In the genomic region with DNA sequence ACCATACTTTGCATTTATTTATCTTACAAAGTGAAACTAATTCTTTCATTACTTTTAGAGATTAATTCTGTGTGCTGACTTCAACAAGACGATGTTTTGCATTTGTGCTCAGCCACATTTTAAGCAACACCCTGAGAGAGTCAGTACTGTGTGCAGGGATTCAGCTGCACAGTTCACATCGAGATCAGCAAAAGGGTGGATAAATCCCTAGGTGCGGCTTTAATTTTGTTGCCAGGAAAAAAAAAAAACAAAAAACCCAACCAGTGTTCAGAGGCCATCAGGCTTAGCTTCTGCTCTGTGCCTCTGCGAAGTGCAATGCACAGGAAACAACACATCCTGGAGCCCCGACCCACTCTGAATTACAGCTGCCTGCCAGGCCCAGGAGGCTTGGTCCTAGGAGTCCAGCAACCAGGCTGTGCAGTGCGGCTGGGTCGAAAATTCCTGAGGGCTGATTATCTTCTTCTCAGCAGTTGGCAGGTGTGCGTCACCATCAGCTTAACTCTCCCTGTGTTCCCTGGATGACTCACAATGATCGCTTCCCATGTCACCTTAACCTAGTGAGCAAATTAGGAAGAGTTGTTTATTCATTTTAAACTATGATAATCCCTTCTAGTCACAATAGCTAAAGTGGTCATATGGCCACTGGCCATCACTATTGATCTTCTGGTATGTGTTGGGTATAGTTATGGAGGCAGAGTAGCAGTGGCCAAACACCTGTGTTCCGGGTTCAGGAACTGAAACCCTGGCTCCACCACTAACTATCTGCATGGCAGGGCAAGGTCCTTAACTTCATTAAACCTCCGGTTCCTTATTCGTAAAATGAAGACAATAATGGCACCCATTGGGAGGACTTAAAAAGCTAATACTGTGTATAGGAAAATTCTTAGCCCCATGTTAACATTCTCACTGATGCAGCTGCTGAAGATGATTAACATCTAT, we compare ENCODE assay signal across 12 cellular contexts. TPM values are rescaled to one million over a fixed set of nuclear protein-coding genes. Genes with fewer than 3 reads are reported as not detected.
DNase-seq lines count a peak whose midpoint lies in the region; ATAC-seq and TF ChIP-seq lines count a peak whose summit lies in the region.
"Had no signal": no experiment of that assay in that cellular context is flagged by ENCODE, and none has a peak within 500 bp of the region (broad histone marks: within the 10 kb centered on the region; RNA-seq: fewer than 3 reads in every experiment).

No MANE protein-coding gene starts in this region.

- POLR2A ChIA-PET in MCF 10A (lab: Yijun Ruan, JAX) = interaction anchor here (0.7 to 1.9 kb wide), 8 partner anchors 10 to 135 kb away, joined by 3 to 11 read pairs (median 4); a partner anchor contains a TSS

- H3K27ac ChIP-seq in breast epithelium = no peak overlapping the region

- H3K27me3 Mint-ChIP-seq in MCF 10A (ENCODE audit: insufficient read depth, unreplicated experiment) = no peaks in the 10 kb centered on the region

- peak overlapping the region; percentile 11 for H3K27ac Mint-ChIP-seq in MCF 10A (ENCODE audit: low read depth, unreplicated experiment)
- H3K27ac Mint-ChIP-seq: activated T-cell treated with anti-CD3 and anti-CD28 coated beads, Interleukin-2, amount 50 U/mL, for 24 hours had no signal

- BruUV-seq in MCF 10A (replicated peaks; lab: Mats Ljungman, UMichigan) = no TSS peak

- no peaks in the 10 kb centered on the region for H3K9me3 Mint-ChIP-seq in MCF 10A (ENCODE audit: unreplicated experiment)

- intact Hi-C loops in MCF 10A (cut with micrococcal nuclease) = no loop called here
- intact Hi-C loops in breast epithelium (cut with DNase I; ENCODE audit: low total_unique reads) = no loop called here

- CTCF ChIA-PET in MCF 10A (lab: Yijun Ruan, JAX) = interaction anchor here (0.6 to 4.0 kb wide), 11 partner anchors 9 to 367 kb away, joined by 3 to 28 read pairs (median 4); no protein-coding TSS in a partner anchor

- H3K36me3 Mint-ChIP-seq in MCF 10A (ENCODE audit: insufficient read depth, unreplicated experiment) = no peaks in the 10 kb centered on the region

- H3K4me3 Mint-ChIP-seq in MCF 10A (ENCODE audit: unreplicated experiment) = peak overlapping the region; percentile 24
- H3K4me3 Mint-ChIP-seq: activated T-cell treated with anti-CD3 and anti-CD28 coated beads, Interleukin-2, amount 50 U/mL, for 24 hours had no signal

- TF ChIP-seq CTCF in MCF 10A (IDR thresholded peaks at IDR 0.05; ENCODE audit: unreplicated experiment) = no peak
- no peak for TF ChIP-seq CTCF in breast epithelium (IDR thresholded peaks at IDR 0.05)

- H3K27me3 ChIP-seq in breast epithelium = no peaks in the 10 kb centered on the region

- H3K4me1 Mint-ChIP-seq in MCF 10A (ENCODE audit: insufficient read depth, unreplicated experiment) = peaks cover 8% of the 10 kb centered on the region

- DNase-seq in MCF 10A (ENCODE audit: unreplicated experiment) (peak; percentile 93), breast epithelium (ENCODE audit: low spot score in 2 of 2) (no peak), SW480 (ENCODE audit: low spot score) (peak; percentile 79), T-helper 2 cell (no peak), T-helper 9 cell (no peak)
- no peak for DNase-seq in stimulated activated CD4-positive, alpha-beta T cell treated with anti-CD3 and anti-CD28 coated beads, Interleukin-2, amount 100 ng/mL, for 24 hours
- DNase-seq: activated T-cell treated with anti-CD3 and anti-CD28 coated beads, Interleukin-2, amount 50 U/mL, for 24 hours; effector CD8-positive, alpha-beta T cell; kidney glomerular epithelial cell; stimulated activated naive CD4-positive, alpha-beta T cell treated with Interleukin-2 at 50 U/mL for 16 hours had no signal

- peak; percentile 84 for ATAC-seq in HG02973 (IDR thresholded peaks at IDR 0.05; ENCODE audit: unreplicated experiment)
- no peak for ATAC-seq in HG03097 (IDR thresholded peaks at IDR 0.05; ENCODE audit: low FRiP score, unreplicated experiment)

- no peak for TF ChIP-seq POLR2A in breast epithelium (IDR thresholded peaks at IDR 0.05)

- H3K4me1 ChIP-seq in breast epithelium = no peaks in the 10 kb centered on the region

- no peaks in the 10 kb centered on the region for H3K36me3 ChIP-seq in breast epithelium

- H3K4me3 ChIP-seq in breast epithelium = no peak overlapping the region

- H3K9me3 ChIP-seq in breast epithelium = no peaks in the 10 kb centered on the region

RNA-seq across cellular contexts. Expression of a gene that starts 31.2 kb away (rescaled TPM):
- total RNA-seq in MCF 10A (2022) (56.1 and 59.6 TPM in 2 replicates), breast epithelium (10 to 100 TPM; 26.2 to 37.4 (median 30.0) TPM)

RNA-seq across cellular contexts. Expression of a gene that starts 31.3 kb away (rescaled TPM):
- total RNA-seq in MCF 10A (2022) (not detected in 2 replicates), breast epithelium (not detected)

RNA-seq across cellular contexts. Expression of a gene that starts 51.8 kb away (rescaled TPM):
- total RNA-seq in MCF 10A (2022) = 16.7 and 18.4 TPM in 2 replicates
- total RNA-seq in breast epithelium = 10 to 100 TPM; 20.2 to 35.6 (median 26.5) TPM

RNA-seq across cellular contexts. Expression of a gene that starts 52.1 kb away (rescaled TPM):
- total RNA-seq in MCF 10A (2022) (7.4 and 7.8 TPM in 2 replicates), breast epithelium (1 to 10 TPM; 5.6 to 8.6 (median 5.6) TPM)

Comparison
In these comparisons a context has a peak if more than half of its experiments do, and no peak if none do; other contexts are left out.
1. DNase-seq: peak in MCF 10A (single experiment) and SW480 (single experiment); none in breast epithelium (0 of 2), T-helper 2 cell (0 of 5), stimulated activated CD4-positive, alpha-beta T cell treated with anti-CD3 and anti-CD28 coated beads, Interleukin-2, amount 100 ng/mL, for 24 hours (0 of 2) and T-helper 9 cell (single experiment).